Comparison of ENCODE assay signal across 8 cellular contexts in the genomic region with DNA sequence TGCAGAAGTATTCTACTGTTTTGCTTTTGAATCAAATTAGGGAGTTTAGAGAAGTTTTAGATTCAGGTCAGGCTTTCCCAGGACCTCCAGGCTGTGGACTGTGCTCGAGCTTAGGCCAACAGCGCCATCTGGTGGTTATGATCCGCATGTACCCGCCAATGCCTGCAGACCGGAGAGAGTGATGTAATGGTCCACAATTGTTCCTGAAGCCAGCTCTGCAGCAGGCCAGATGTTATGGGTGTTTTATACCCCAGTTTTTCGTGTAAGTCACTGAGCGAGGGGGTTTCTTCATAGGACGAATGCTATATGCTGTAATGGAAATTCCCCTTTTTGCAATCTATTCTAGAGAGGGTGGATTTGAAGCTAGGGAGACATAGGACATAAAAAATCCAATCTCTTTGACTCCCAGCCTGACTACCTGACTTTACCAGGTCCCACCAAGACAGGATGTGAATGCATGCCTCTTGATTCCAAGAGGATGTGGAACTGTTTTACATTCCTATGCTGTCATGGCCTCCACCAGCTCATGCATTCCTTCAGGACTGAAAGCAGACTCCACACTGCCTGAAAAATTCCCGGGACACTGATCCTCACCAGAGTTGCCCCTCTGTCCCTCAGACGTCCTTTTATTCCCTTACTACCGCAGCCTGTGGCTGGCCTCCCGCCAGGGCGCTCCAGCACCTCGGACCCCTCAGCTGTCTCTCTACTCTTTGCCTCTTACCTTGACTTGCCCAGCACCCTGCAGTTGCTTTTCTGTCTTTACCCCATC. TPM values are rescaled to one million over a fixed set of nuclear protein-coding genes. Genes with fewer than 3 reads are reported as not detected.
A peak's percentile ranks its signal among the peaks of the same experiment; 100 is the strongest.
DNase-seq lines count a peak whose midpoint lies in the region; ATAC-seq and TF ChIP-seq lines count a peak whose summit lies in the region.

No MANE protein-coding gene starts in this region.

- H3K18ac ChIP-seq in mesenchymal stem cell (ENCODE audit: low read depth in 1 of 2, low read length in 2 of 2): no peak overlapping the region

- H3K4ac ChIP-seq in mesenchymal stem cell (ENCODE audit: low read depth in 1 of 2, low read length in 2 of 2): no peak overlapping the region

- intact Hi-C loops in CD14-positive monocyte (cut with micrococcal nuclease): loop anchor here (5.0 to 10.0 kb wide), 4 partner anchors 490 to 1400 kb away; no protein-coding TSS in a partner anchor

- H4K8ac ChIP-seq in mesenchymal stem cell (ENCODE audit: low read length): peak overlapping the region; percentile 24

- no peak overlapping the region for H2AFZ ChIP-seq in mesenchymal stem cell (ENCODE audit: low read depth, low read length)

- H3K9me3 ChIP-seq in endocrine pancreas (ENCODE audit: control insufficient read depth, low read length) (no peaks in the 10 kb centered on the region), mesenchymal stem cell (ENCODE audit: control insufficient read depth, low read length) (no peaks in the 10 kb centered on the region)

- peak overlapping the region; percentile 82 to 94 for H3K4me3 Mint-ChIP-seq in CD14-positive monocyte

- H2BK15ac ChIP-seq in mesenchymal stem cell (ENCODE audit: low read depth, poor library complexity, severe bottlenecking): no peak overlapping the region

- no peak overlapping the region for H2AK5ac ChIP-seq in mesenchymal stem cell (ENCODE audit: low read length, severe bottlenecking)

- no peaks in the 10 kb centered on the region for H3K79me1 ChIP-seq in mesenchymal stem cell (replicated peaks; ENCODE audit: low read length, poor library complexity, severe bottlenecking)

- H3K4me1 ChIP-seq in endocrine pancreas (ENCODE audit: control insufficient read depth, insufficient read depth, low read length) (no peaks in the 10 kb centered on the region), mesenchymal stem cell (ENCODE audit: control insufficient read depth, insufficient read depth, low read depth, low read length) (peaks cover 9% of the 10 kb centered on the region)

- H3K9me3 Mint-ChIP-seq in CD14-positive monocyte: peaks cover 0 to 13% (median 10%) of the 10 kb centered on the region in 7 donors

- peaks cover 16% of the 10 kb centered on the region for H3K4me1 Mint-ChIP-seq in CD14-positive monocyte

- H3K27me3 ChIP-seq in endocrine pancreas (ENCODE audit: control insufficient read depth, insufficient read depth, low read length): peaks cover 3% of the 10 kb centered on the region
- H3K27me3 ChIP-seq in mesenchymal stem cell (ENCODE audit: control insufficient read depth in 1 of 2, insufficient read depth in 1 of 2, low read length in 2 of 2): peaks cover 23 to 44% of the 10 kb centered on the region in 2 experiments

- ATAC-seq in HG03432 (IDR thresholded peaks at IDR 0.05; ENCODE audit: unreplicated experiment): peak; percentile 80

- no peak overlapping the region for H3K23ac ChIP-seq in mesenchymal stem cell (ENCODE audit: low read length in 2 of 2)

- peak overlapping the region; percentile 87 for H3K4me2 ChIP-seq in mesenchymal stem cell (ENCODE audit: low read length, poor library complexity, severe bottlenecking)

- H3K36me3 Mint-ChIP-seq in CD14-positive monocyte: peaks cover 0 to 7% of the 10 kb centered on the region in 2 donors

- no peak overlapping the region for H3K27ac ChIP-seq in mesenchymal stem cell (ENCODE audit: low read length, poor library complexity, severe bottlenecking)

- peak; percentile 82 for DNase-seq in CD14-positive monocyte (ENCODE audit: low spot score)
- peak; percentile 59 for DNase-seq in GM19238 (ENCODE audit: insufficient read length, low spot score)
- peak; percentile 92 for DNase-seq in NCI-H748 treated with DMSO at 0.1 percent for 48 hours (lab: John Stamatoyannopoulos, UW)
- DNase-seq in activated CD8-positive, alpha-beta memory T cell treated with anti-CD3 and anti-CD28 coated beads for 1 hour (ENCODE audit: extremely low read depth in 1 of 2, low read depth in 1 of 2): peak; percentile 69 to 74
- peak; percentile 81 for DNase-seq in mesenchymal stem cell
- DNase-seq in stimulated activated CD8-positive, alpha-beta memory T cell treated with anti-CD3 and anti-CD28 coated beads, Interleukin-12 subunit alpha, Interleukin-12 subunit beta, amount 100 ng/mL, for 4 hours (ENCODE audit: low read depth): peak; percentile 62

- H2BK120ac ChIP-seq in mesenchymal stem cell (ENCODE audit: low read depth, low read length): no peak overlapping the region

- no peak overlapping the region for H2BK12ac ChIP-seq in mesenchymal stem cell (ENCODE audit: low read length in 2 of 2)

- no peak overlapping the region for H3K14ac ChIP-seq in mesenchymal stem cell (ENCODE audit: low read length in 2 of 2)

- H3K36me3 ChIP-seq in endocrine pancreas (ENCODE audit: control insufficient read depth, insufficient read depth, low read length) (no peaks in the 10 kb centered on the region), mesenchymal stem cell (ENCODE audit: control insufficient read depth in 1 of 2, insufficient read depth in 2 of 2, low read depth in 1 of 2, low read length in 2 of 2) (no peaks in the 10 kb centered on the region)

- TF ChIP-seq CTCF in CD14-positive monocyte (IDR thresholded peaks at IDR 0.05): peak; percentile 86

- peaks cover 31 to 40% (median 38%) of the 10 kb centered on the region in 3 donors for H3K27me3 Mint-ChIP-seq in CD14-positive monocyte (ENCODE audit: low read depth in 3 of 3)

- peak overlapping the region in 3 of 7 donors; percentile 28 to 73 (median 33) for H3K27ac Mint-ChIP-seq in CD14-positive monocyte

- no peak overlapping the region for H3K4me3 ChIP-seq in endocrine pancreas (ENCODE audit: control insufficient read depth, insufficient read depth, low read length)
- H3K4me3 ChIP-seq in mesenchymal stem cell (ENCODE audit: insufficient read depth in 1 of 2, low read depth in 1 of 2, low read length in 2 of 2): peak overlapping the region in 1 of 2 experiments; percentile 68

- 17% methylated on average over 12 of the region's 14 CpGs for whole genome bisulfite sequencing in mesenchymal stem cell

- no peak overlapping the region for H4K91ac ChIP-seq in mesenchymal stem cell (ENCODE audit: low read length)

- H3K9ac ChIP-seq in endocrine pancreas (ENCODE audit: control insufficient read depth, insufficient read depth, low read length) (peak overlapping the region; percentile 41), mesenchymal stem cell (ENCODE audit: low read length) (peak overlapping the region; percentile 61)

- H2BK5ac ChIP-seq in mesenchymal stem cell (ENCODE audit: low read depth, low read length, poor library complexity, severe bottlenecking): no peak overlapping the region

RNA-seq across cellular contexts. Expression of a gene that starts 41.2 kb away (rescaled TPM):
- 100 to 1,000 TPM; 454 to 609 TPM for polyA plus RNA-seq in CD14-positive monocyte
- not detected for polyA plus RNA-seq in mesenchymal stem cell (2013, experiment 1 of 2)
- not detected for polyA plus RNA-seq in mesenchymal stem cell (2013, experiment 2 of 2)
